8 cellular contexts compared by ENCODE assay signal in genomic region chr18:48675330-48675761, GRCh38.
A peak's percentile ranks its signal among the peaks of the same experiment; 100 is the strongest.
DNase-seq lines count a peak whose midpoint lies in the region; ATAC-seq lines count a peak whose summit lies in the region.

No MANE protein-coding gene starts in this region.

- peaks cover 6% of the 10 kb centered on the region for H3K9me3 Mint-ChIP-seq in activated CD4-positive, alpha-beta memory T cell treated with anti-CD3 and anti-CD28 coated beads, Interleukin-2, amount 10 ng/mL, durations not matched to agents 7 days and 5 days

- peaks cover 6% of the 10 kb centered on the region for H3K4me1 Mint-ChIP-seq in activated CD4-positive, alpha-beta memory T cell treated with anti-CD3 and anti-CD28 coated beads, Interleukin-2, amount 10 ng/mL, durations not matched to agents 7 days and 5 days

- H3K9me3 ChIP-seq in BLaER1 = peaks cover 14% of the 10 kb centered on the region

- H3K9ac ChIP-seq in BLaER1 (no peak overlapping the region), mesendoderm (ENCODE audit: low read length) (peak overlapping the region; percentile 21)

- H3K23ac ChIP-seq in mesendoderm (ENCODE audit: low read length) = no peak overlapping the region

- H3K4me1 ChIP-seq in BLaER1 (peaks cover 87% of the 10 kb centered on the region), mesendoderm (ENCODE audit: control insufficient read depth, low read depth, low read length) (no peaks in the 10 kb centered on the region)

- H2BK120ac ChIP-seq in mesendoderm (ENCODE audit: low read depth, low read length) = no peak overlapping the region

- H3K79me2 ChIP-seq in mesendoderm (ENCODE audit: control insufficient read depth, insufficient read depth, low read length) = no peaks in the 10 kb centered on the region

- H3K27ac ChIP-seq in BLaER1 = no peak overlapping the region
- H3K27ac ChIP-seq in mesendoderm (ENCODE audit: low read depth, low read length) = no peak overlapping the region

- no peak overlapping the region for H2AK5ac ChIP-seq in mesendoderm (ENCODE audit: low read length)

- no peak overlapping the region for H2BK15ac ChIP-seq in mesendoderm (replicated peaks; ENCODE audit: low read depth)

- peak overlapping the region; percentile 75 for H3K56ac ChIP-seq in mesendoderm (ENCODE audit: low read length)

- H3K27ac Mint-ChIP-seq in activated CD4-positive, alpha-beta memory T cell treated with anti-CD3 and anti-CD28 coated beads, Interleukin-2, amount 10 ng/mL, durations not matched to agents 7 days and 5 days = no peak overlapping the region

- H3K4ac ChIP-seq in mesendoderm (ENCODE audit: low read depth, low read length) = no peak overlapping the region

- no peaks in the 10 kb centered on the region for H3K79me1 ChIP-seq in mesendoderm (ENCODE audit: low read length)

- DNase-seq in NCI-H748 treated with DMSO at 0.1 percent for 48 hours (lab: John Stamatoyannopoulos, UW) (peak; percentile 27), mesendoderm (peak; percentile 86)
- DNase-seq in activated CD4-positive, alpha-beta memory T cell treated with anti-CD3 and anti-CD28 coated beads, Interleukin-2, amount 10 ng/mL, durations not matched to agents 7 days and 5 days = peak; percentile 86
- DNase-seq in effector CD8-positive, alpha-beta T cell (lab: John Stamatoyannopoulos, UW) = peak; percentile 64
- peak; percentile 66 for DNase-seq in stimulated activated CD8-positive, alpha-beta memory T cell treated with anti-CD3 and anti-CD28 coated beads, Interleukin-15, amount 100 ng/mL, for 24 hours (ENCODE audit: low read depth)

- POLR2A ChIA-PET in activated CD4-positive, alpha-beta memory T cell treated with anti-CD3 and anti-CD28 coated beads, Interleukin-2, amount 10 ng/mL, durations not matched to agents 7 days and 5 days (lab: Charles Lee) = no interaction called here

- WGBS in mesendoderm (ENCODE audit: extremely low coverage, insufficient coverage, low lambda C conversion rate) = no CpG with 5 or more reads among the region's 10 CpGs

- CTCF ChIA-PET in activated CD4-positive, alpha-beta memory T cell treated with anti-CD3 and anti-CD28 coated beads, Interleukin-2, amount 10 ng/mL, durations not matched to agents 7 days and 5 days (lab: Charles Lee) = interaction anchor here (0.6 to 1.2 kb wide), 5 partner anchors 239 to 563 kb away, joined by 3 to 5 read pairs (median 3); no protein-coding TSS in a partner anchor

- H3K27me3 ChIP-seq in BLaER1 = no peaks in the 10 kb centered on the region
- no peaks in the 10 kb centered on the region for H3K27me3 ChIP-seq in mesendoderm (ENCODE audit: insufficient read depth, low read length, poor library complexity)

- ATAC-seq in GM19023 (IDR thresholded peaks at IDR 0.05; ENCODE audit: unreplicated experiment) = peak; percentile 89
- peak; percentile 83 for ATAC-seq in HG03175 (IDR thresholded peaks at IDR 0.05; ENCODE audit: unreplicated experiment)

- H2BK5ac ChIP-seq in mesendoderm (ENCODE audit: low read length) = no peak overlapping the region

- H4K8ac ChIP-seq in mesendoderm (ENCODE audit: low read depth, low read length) = no peak overlapping the region

- H4K5ac ChIP-seq in mesendoderm (ENCODE audit: low read length) = no peak overlapping the region

- H4K20me1 ChIP-seq in BLaER1 = no peaks in the 10 kb centered on the region

- H3K4me3 ChIP-seq in BLaER1 (no peak overlapping the region), mesendoderm (ENCODE audit: low read length) (no peak overlapping the region)

- H3K36me3 ChIP-seq in BLaER1 (peaks cover 14% of the 10 kb centered on the region), mesendoderm (ENCODE audit: control insufficient read depth, insufficient read depth, low read length) (peaks cover 1% of the 10 kb centered on the region)

- H3K36me3 Mint-ChIP-seq in activated CD4-positive, alpha-beta memory T cell treated with anti-CD3 and anti-CD28 coated beads, Interleukin-2, amount 10 ng/mL, durations not matched to agents 7 days and 5 days (ENCODE audit: low read depth) = no peaks in the 10 kb centered on the region

- H3K18ac ChIP-seq in mesendoderm (ENCODE audit: low read length) = no peak overlapping the region

- H3K27me3 Mint-ChIP-seq in activated CD4-positive, alpha-beta memory T cell treated with anti-CD3 and anti-CD28 coated beads, Interleukin-2, amount 10 ng/mL, durations not matched to agents 7 days and 5 days = no peaks in the 10 kb centered on the region

- H3K4me3 Mint-ChIP-seq in activated CD4-positive, alpha-beta memory T cell treated with anti-CD3 and anti-CD28 coated beads, Interleukin-2, amount 10 ng/mL, durations not matched to agents 7 days and 5 days = no peak overlapping the region

- H3K4me2 ChIP-seq in BLaER1 (peak overlapping the region; percentile 80), mesendoderm (ENCODE audit: low read length) (no peak overlapping the region)

Comparison
In these comparisons a context has a peak if more than half of its experiments do, and no peak if none do; other contexts are left out.
1. DNase-seq: peak in every context shown above with its lines; median percentile 86 in activated CD4-positive, alpha-beta memory T cell treated with anti-CD3 and anti-CD28 coated beads, Interleukin-2, amount 10 ng/mL, durations not matched to agents 7 days and 5 days; 86 in mesendoderm; 66 in stimulated activated CD8-positive, alpha-beta memory T cell treated with anti-CD3 and anti-CD28 coated beads, Interleukin-15, amount 100 ng/mL, for 24 hours; 64 in effector CD8-positive, alpha-beta T cell; 27 in NCI-H748 treated with DMSO at 0.1 percent for 48 hours.